1 cellular context compared by ENCODE assay signal in genomic region chr7:152899482-152900166, GRCh38.
A peak's percentile ranks its signal among the peaks of the same experiment; 100 is the strongest.
TF ChIP-seq lines count a peak whose summit lies in the region.

No MANE protein-coding gene starts in this region.

TF ChIP-seq in HepG2, 621 proteins besides CTCF, POLR2A, EP300 and RAD21 (continued from another document):
- TF ChIP-seq NCOA2 (CRISPR knock-in tag; IDR thresholded peaks at IDR 0.05) (0 out of 2 replicates have a peak, but pooled peaks have one; percentile 40), SNAPC2 (CRISPR knock-in tag; IDR thresholded peaks at IDR 0.05) (no peak), DNMT1 (CRISPR knock-in tag; IDR thresholded peaks at IDR 0.05) (no peak), ZUFSP (CRISPR knock-in tag; IDR thresholded peaks at IDR 0.05; ENCODE audit: borderline replicate concordance) (no peak), ZNF326 (CRISPR knock-in tag; IDR thresholded peaks at IDR 0.05; ENCODE audit: borderline replicate concordance) (no peak), ZNF713 (CRISPR knock-in tag; IDR thresholded peaks at IDR 0.05) (no peak), ZNF414 (CRISPR knock-in tag; IDR thresholded peaks at IDR 0.05) (no peak), HMGXB4 (CRISPR knock-in tag; IDR thresholded peaks at IDR 0.05; ENCODE audit: borderline replicate concordance in 1 of 2, low read depth in 1 of 2) (no peak; a peak in 1 of 4 replicates), ZNF792 (CRISPR knock-in tag; IDR thresholded peaks at IDR 0.05) (no peak), MLXIP (CRISPR knock-in tag; IDR thresholded peaks at IDR 0.05; ENCODE audit: borderline replicate concordance) (no peak), CHD4 (IDR thresholded peaks at IDR 0.05; ENCODE audit: borderline replicate concordance, low read length) (no peak), KAT7 (CRISPR knock-in tag; IDR thresholded peaks at IDR 0.05; ENCODE audit: borderline replicate concordance) (no peak), TAF1 (CRISPR knock-in tag; IDR thresholded peaks at IDR 0.05) (0 out of 2 replicates have a peak, but pooled peaks have one; percentile 10), TEF (CRISPR knock-in tag; IDR thresholded peaks at IDR 0.05) (no peak), HNRNPLL (IDR thresholded peaks at IDR 0.05; ENCODE audit: low read depth, low read length, poor library complexity, severe bottlenecking) (no peak), CAMTA2 (CRISPR knock-in tag; IDR thresholded peaks at IDR 0.05; ENCODE audit: borderline replicate concordance) (no peak), NR2F6 (IDR thresholded peaks at IDR 0.05) (0 out of 2 replicates have a peak, but pooled peaks have one; percentile 16), NR2F6 (CRISPR knock-in tag; IDR thresholded peaks at IDR 0.05) (no peak), IRF1 (CRISPR knock-in tag; IDR thresholded peaks at IDR 0.05; ENCODE audit: low read depth) (no peak), TMF1 (CRISPR knock-in tag; IDR thresholded peaks at IDR 0.05; ENCODE audit: low read depth) (no peak)
